In the genomic region with DNA sequence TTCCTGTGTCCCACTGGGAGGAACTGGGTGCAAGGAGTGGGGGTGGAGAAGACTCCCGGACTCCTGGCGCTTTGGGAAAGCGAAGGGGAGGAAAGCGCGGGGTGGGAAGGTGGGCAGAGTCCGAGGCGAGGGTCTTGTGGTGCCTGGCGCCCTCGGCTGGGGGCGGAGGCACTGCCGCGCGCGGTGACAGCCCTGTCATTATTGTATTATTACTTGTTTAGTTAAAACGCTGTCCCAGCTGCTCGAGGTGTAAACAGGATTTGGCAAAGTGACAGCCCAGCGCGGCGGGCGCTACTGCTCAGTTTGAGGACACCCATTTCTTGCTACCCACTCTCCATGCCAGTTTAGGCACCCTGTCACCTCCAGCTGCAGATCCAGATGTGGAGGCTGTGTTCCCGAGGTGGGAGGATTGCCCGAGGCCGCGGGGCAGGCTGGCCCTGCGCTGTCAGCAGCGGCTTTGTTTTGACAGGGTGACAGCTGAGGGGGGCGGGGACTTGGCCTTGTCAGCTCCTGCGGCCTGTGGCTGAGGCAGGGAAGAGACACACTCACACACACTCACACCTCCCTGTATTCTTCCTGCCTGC, we compare ENCODE assay signal across 8 cellular contexts. TPM values are rescaled to one million over a fixed set of nuclear protein-coding genes. Genes with fewer than 3 reads are reported as not detected.
DNase-seq lines count a peak whose midpoint lies in the region; ATAC-seq and TF ChIP-seq lines count a peak whose summit lies in the region.

No MANE protein-coding gene starts in this region.

- H3K4me3 ChIP-seq in SJCRH30 (peak overlapping the region; percentile 81), testis (peak overlapping the region; percentile 80 to 89)

- no peak for TF ChIP-seq CTCF in testis (IDR thresholded peaks at IDR 0.05)

- H3K36me3 ChIP-seq in SJCRH30 (no peaks in the 10 kb centered on the region), testis (ENCODE audit: low read depth, missing control alignments) (no peaks in the 10 kb centered on the region)

- H3K27ac Mint-ChIP-seq in activated naive CD4-positive, alpha-beta T cell treated with anti-CD3 and anti-CD28 coated beads, Interleukin-2, amount 10 ng/mL, durations not matched to agents 7 days and 5 days, result peak overlapping the region; percentile 99

- peaks cover 3% of the 10 kb centered on the region for H3K27me3 Mint-ChIP-seq in activated naive CD4-positive, alpha-beta T cell treated with anti-CD3 and anti-CD28 coated beads, Interleukin-2, amount 10 ng/mL, durations not matched to agents 7 days and 5 days

- DNase-seq in DMS 273 (lab: John Stamatoyannopoulos, UW; ENCODE audit: unreplicated experiment), result peak; percentile 84
- DNase-seq in HuH-7 (ENCODE audit: low spot score), result peak; percentile 85
- DNase-seq in SJCRH30, result peak; percentile 76 to 78
- DNase-seq in activated naive CD4-positive, alpha-beta T cell treated with anti-CD3 and anti-CD28 coated beads, Interleukin-2, amount 10 ng/mL, durations not matched to agents 7 days and 5 days, result peak; percentile 88
- peak; percentile 98 for DNase-seq in globus pallidus (ENCODE audit: low spot score)
- peak; percentile 92 for DNase-seq in occipital lobe (lab: John Stamatoyannopoulos, UW)
- peak; percentile 91 for DNase-seq in testis

- no peaks in the 10 kb centered on the region for H3K9me3 ChIP-seq in SJCRH30 (replicated peaks)
- H3K9me3 ChIP-seq in testis, result no peaks in the 10 kb centered on the region

- no peak for TF ChIP-seq POLR2A in testis (IDR thresholded peaks at IDR 0.05)

- intact Hi-C loops in testis (cut with DNase I; ENCODE audit: low total_unique reads), result no loop called here

- H3K27ac ChIP-seq in SJCRH30 (peak overlapping the region; percentile 23; the same call in 1 of the 2 replicates), testis (peak overlapping the region; percentile 82 to 96)

- H3K4me1 ChIP-seq in SJCRH30 (peaks cover 9% of the 10 kb centered on the region; the same call in 1 of the 2 replicates), testis (no peaks in the 10 kb centered on the region)

- WGBS in testis, 2 donors, result 0% methylated on average over 23 to 28 of the region's 28 CpGs

- H3K27me3 ChIP-seq in SJCRH30, result no peaks in the 10 kb centered on the region
- no peaks in the 10 kb centered on the region for H3K27me3 ChIP-seq in testis

- CTCF ChIA-PET in activated naive CD4-positive, alpha-beta T cell treated with anti-CD3 and anti-CD28 coated beads, Interleukin-2, amount 10 ng/mL, durations not matched to agents 7 days and 5 days (lab: Charles Lee), result interaction anchor here (0.8 to 2.4 kb wide), 7 partner anchors 10 to 155 kb away, joined by 3 to 9 read pairs (median 6); a partner anchor contains a TSS

- ATAC-seq in GM21526 (IDR thresholded peaks at IDR 0.05; ENCODE audit: low FRiP score, unreplicated experiment), result peak; percentile 51

- H3K9me3 Mint-ChIP-seq in activated naive CD4-positive, alpha-beta T cell treated with anti-CD3 and anti-CD28 coated beads, Interleukin-2, amount 10 ng/mL, durations not matched to agents 7 days and 5 days, result no peaks in the 10 kb centered on the region

- peaks cover 62% of the 10 kb centered on the region for H3K4me1 Mint-ChIP-seq in activated naive CD4-positive, alpha-beta T cell treated with anti-CD3 and anti-CD28 coated beads, Interleukin-2, amount 10 ng/mL, durations not matched to agents 7 days and 5 days

- H3K4me3 Mint-ChIP-seq in activated naive CD4-positive, alpha-beta T cell treated with anti-CD3 and anti-CD28 coated beads, Interleukin-2, amount 10 ng/mL, durations not matched to agents 7 days and 5 days, result peak overlapping the region; percentile 93

- peaks cover 31% of the 10 kb centered on the region for H3K36me3 Mint-ChIP-seq in activated naive CD4-positive, alpha-beta T cell treated with anti-CD3 and anti-CD28 coated beads, Interleukin-2, amount 10 ng/mL, durations not matched to agents 7 days and 5 days

RNA-seq across cellular contexts. Expression of a gene that starts 1.0 kb away (rescaled TPM):
- 5.0 and 5.3 TPM in 2 replicates for total RNA-seq in SJCRH30 (2014; rRNA removed; shearing (Covaris generic))
- total RNA-seq in occipital lobe, result 14.2 TPM
- total RNA-seq in testis, result 1 to 10 TPM; 6.5 to 9.9 TPM
- polyA plus RNA-seq in testis (ENCODE audit: insufficient read depth, low read depth, low replicate concordance), result 5.3 TPM

RNA-seq across cellular contexts. Expression of a gene that starts 29.2 kb away (rescaled TPM):
- not detected in 2 replicates for total RNA-seq in SJCRH30 (2014; rRNA removed; shearing (Covaris generic))
- total RNA-seq in occipital lobe, result not detected
- 10 to 100 TPM in 1 of 2 donors, 1 to 10 TPM in 1; 9.3 to 22.8 TPM for total RNA-seq in testis
- polyA plus RNA-seq in testis (ENCODE audit: insufficient read depth, low read depth, low replicate concordance), result 37.5 TPM

Comparison
In these comparisons a context has a peak if more than half of its experiments do, and no peak if none do; other contexts are left out.
1. Peak in every context shown above with its lines: DNase-seq, ATAC-seq, H3K4me3 ChIP-seq and H3K27ac ChIP-seq.
2. RNA of a gene that starts 29.2 kb away (total RNA-seq): 9.3 to 22.8 TPM in testis; not detected in SJCRH30 and not detected in occipital lobe (single experiment); every median in the first group is over 10 times any median in the second.